ENCODE assay signal across 23 cellular contexts in the genomic region with DNA sequence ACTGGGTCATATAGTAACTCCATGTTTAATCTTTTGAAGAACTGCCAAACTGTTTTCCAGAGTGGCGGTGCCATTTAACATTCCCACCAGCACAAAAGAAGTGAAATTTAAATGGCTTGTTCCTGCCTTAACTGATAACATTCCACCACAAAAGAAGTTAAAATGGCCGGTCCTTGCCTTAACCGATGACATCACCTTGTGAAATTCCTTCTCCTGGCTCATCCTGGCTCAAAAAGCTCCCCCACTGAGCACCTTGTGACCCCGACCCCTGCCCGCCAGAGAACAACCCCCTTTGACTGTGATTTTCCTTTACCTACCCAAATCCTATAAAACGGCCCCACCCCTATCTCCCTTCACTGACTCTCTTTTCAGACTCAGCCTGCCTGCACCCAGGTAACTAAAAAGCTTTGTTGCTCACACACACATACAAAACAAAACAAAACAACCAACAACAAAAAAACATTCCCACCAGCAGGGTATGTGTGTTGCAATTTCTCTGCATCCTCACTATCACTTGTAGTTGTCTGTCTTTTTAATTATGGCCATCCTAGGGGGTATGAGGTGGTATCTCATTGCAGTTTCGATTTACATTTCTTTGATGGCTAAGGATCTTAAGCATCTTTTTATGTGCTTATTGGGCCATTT.
DNase-seq lines count a peak whose midpoint lies in the region; TF ChIP-seq lines count a peak whose summit lies in the region.
"Had no signal": no experiment of that assay in that cellular context is flagged by ENCODE, and none has a peak within 500 bp of the region (broad histone marks: within the 10 kb centered on the region; RNA-seq: fewer than 3 reads in every experiment).

No MANE protein-coding gene starts in this region.

- H3K9me3 ChIP-seq in HUES6 (ENCODE audit: control insufficient read depth, insufficient read depth, low read depth, low read length) = no peaks in the 10 kb centered on the region; the same call in 1 of the 2 replicates
- H3K9me3 ChIP-seq in endodermal cell (ENCODE audit: control insufficient read depth, low read length) = peaks cover 4% of the 10 kb centered on the region
- H3K9me3 ChIP-seq: SJCRH30 had no signal

- peak overlapping the region; percentile 47 for H3K9ac ChIP-seq in HUES6 (ENCODE audit: low read length)
- peak overlapping the region; percentile 14 for H3K9ac ChIP-seq in endodermal cell (ENCODE audit: extremely low read depth, low read length, poor library complexity, severe bottlenecking)

- H3K27ac ChIP-seq in HUES6 (ENCODE audit: low read depth, low read length) = peak overlapping the region; percentile 69; the same call in 1 of the 2 replicates
- no peak overlapping the region for H3K27ac ChIP-seq in endodermal cell (ENCODE audit: low read depth, low read length)
- H3K27ac ChIP-seq: SJCRH30 had no signal

- H3K4me3 Mint-ChIP-seq in endodermal cell = peak overlapping the region; percentile 25
- no peak overlapping the region for H3K4me3 Mint-ChIP-seq in nephron progenitor cell
- no peak overlapping the region for H3K4me3 Mint-ChIP-seq in HFFc6
- H3K4me3 Mint-ChIP-seq: CD8-positive, alpha-beta memory T cell had no signal

- TF ChIP-seq CTCF in endodermal cell (conservative IDR thresholded peaks at IDR 0.05) (peak; percentile 41), nephron progenitor cell (IDR thresholded peaks at IDR 0.05) (no peak), HFFc6 (IDR thresholded peaks at IDR 0.05) (no peak)

- no peaks in the 10 kb centered on the region for H3K27me3 ChIP-seq in HUES6 (ENCODE audit: control insufficient read depth, insufficient read depth, low read length)
- peaks cover 6% of the 10 kb centered on the region for H3K27me3 ChIP-seq in endodermal cell (ENCODE audit: control insufficient read depth, insufficient read depth, low read length, poor library complexity, severe bottlenecking)

- H3K27ac Mint-ChIP-seq in endodermal cell (peak overlapping the region; percentile 95), nephron progenitor cell (peak overlapping the region; percentile 23), HFFc6 (no peak overlapping the region)
- H3K27ac Mint-ChIP-seq: CD8-positive, alpha-beta memory T cell had no signal

- H3K27me3 Mint-ChIP-seq in endodermal cell (ENCODE audit: insufficient read depth) (peaks cover 18% of the 10 kb centered on the region), nephron progenitor cell (ENCODE audit: low read depth, poor library complexity) (peaks cover 4% of the 10 kb centered on the region), HFFc6 (ENCODE audit: insufficient read depth) (peaks cover 11% of the 10 kb centered on the region)

- H3K36me3 Mint-ChIP-seq in endodermal cell (ENCODE audit: low read depth) (no peaks in the 10 kb centered on the region), nephron progenitor cell (ENCODE audit: low read depth) (no peaks in the 10 kb centered on the region), HFFc6 (ENCODE audit: low read depth) (no peaks in the 10 kb centered on the region)
- H3K36me3 Mint-ChIP-seq: CD8-positive, alpha-beta memory T cell had no signal

- peaks cover 3% of the 10 kb centered on the region for H3K9me3 Mint-ChIP-seq in endodermal cell
- peaks cover 11% of the 10 kb centered on the region for H3K9me3 Mint-ChIP-seq in nephron progenitor cell
- no peaks in the 10 kb centered on the region for H3K9me3 Mint-ChIP-seq in HFFc6
- H3K9me3 Mint-ChIP-seq: CD8-positive, alpha-beta memory T cell had no signal

- DNase-seq in ELF-1 (ENCODE audit: low read depth, low spot score) = peak; percentile 74
- peak; percentile 84 for DNase-seq in endodermal cell
- DNase-seq in nephron progenitor cell = no peak
- DNase-seq in hypothalamus (lab: John Stamatoyannopoulos, UW) = no peak
- no peak for DNase-seq in HFFc6
- DNase-seq in HuH-7 (ENCODE audit: low spot score) = no peak
- no peak for DNase-seq in HPDE6-E6E7 (ENCODE audit: extremely low spot score)
- DNase-seq: AML-193; C1 segment of cervical spinal cord; Calu3; CD8-positive, alpha-beta memory T cell; GF-D8; H7; IMR-90; MV-4-11; NCI-H1105 treated with DMSO at 0.1 percent for 48 hours; NCI-H2081; NCI-H2171 treated with DMSO at 0.1 percent for 48 hours; NCI-H446; NCI-H526; OCI-M1; SJCRH30 had no signal

- WGBS in endodermal cell (ENCODE audit: insufficient coverage in 1 of 2, insufficient read length in 1 of 2), 2 experiments = 3 to 7% methylated on average over 2 to 7 of the region's 7 CpGs

- H3K4me1 ChIP-seq in HUES6 (ENCODE audit: control insufficient read depth, insufficient read depth, low read length) (peaks cover 42% of the 10 kb centered on the region), endodermal cell (ENCODE audit: control insufficient read depth, insufficient read depth, low read length) (peaks cover 4% of the 10 kb centered on the region)
- H3K4me1 ChIP-seq: SJCRH30 had no signal

- H3K36me3 ChIP-seq in HUES6 (ENCODE audit: control insufficient read depth, insufficient read depth, low read length) = no peaks in the 10 kb centered on the region
- no peaks in the 10 kb centered on the region for H3K36me3 ChIP-seq in endodermal cell (ENCODE audit: control insufficient read depth, insufficient read depth, low read length)
- H3K36me3 ChIP-seq: SJCRH30 had no signal

- H3K4me3 ChIP-seq in HUES6 (ENCODE audit: low read depth, low read length) (peak overlapping the region; percentile 32), endodermal cell (ENCODE audit: low read length) (peak overlapping the region; percentile 20)
- H3K4me3 ChIP-seq: SJCRH30 had no signal

- peaks cover 34% of the 10 kb centered on the region for H3K4me1 Mint-ChIP-seq in endodermal cell
- peaks cover 31% of the 10 kb centered on the region for H3K4me1 Mint-ChIP-seq in nephron progenitor cell
- no peaks in the 10 kb centered on the region for H3K4me1 Mint-ChIP-seq in HFFc6 (ENCODE audit: low read depth)

Comparison
In these comparisons a context has a peak if more than half of its experiments do, and no peak if none do; other contexts are left out.
1. DNase-seq: peak in ELF-1 (single experiment) and endodermal cell (single experiment); none in nephron progenitor cell (single experiment), hypothalamus (0 of 51), HFFc6 (single experiment), HuH-7 (single experiment) and HPDE6-E6E7 (single experiment).